In the genomic region with DNA sequence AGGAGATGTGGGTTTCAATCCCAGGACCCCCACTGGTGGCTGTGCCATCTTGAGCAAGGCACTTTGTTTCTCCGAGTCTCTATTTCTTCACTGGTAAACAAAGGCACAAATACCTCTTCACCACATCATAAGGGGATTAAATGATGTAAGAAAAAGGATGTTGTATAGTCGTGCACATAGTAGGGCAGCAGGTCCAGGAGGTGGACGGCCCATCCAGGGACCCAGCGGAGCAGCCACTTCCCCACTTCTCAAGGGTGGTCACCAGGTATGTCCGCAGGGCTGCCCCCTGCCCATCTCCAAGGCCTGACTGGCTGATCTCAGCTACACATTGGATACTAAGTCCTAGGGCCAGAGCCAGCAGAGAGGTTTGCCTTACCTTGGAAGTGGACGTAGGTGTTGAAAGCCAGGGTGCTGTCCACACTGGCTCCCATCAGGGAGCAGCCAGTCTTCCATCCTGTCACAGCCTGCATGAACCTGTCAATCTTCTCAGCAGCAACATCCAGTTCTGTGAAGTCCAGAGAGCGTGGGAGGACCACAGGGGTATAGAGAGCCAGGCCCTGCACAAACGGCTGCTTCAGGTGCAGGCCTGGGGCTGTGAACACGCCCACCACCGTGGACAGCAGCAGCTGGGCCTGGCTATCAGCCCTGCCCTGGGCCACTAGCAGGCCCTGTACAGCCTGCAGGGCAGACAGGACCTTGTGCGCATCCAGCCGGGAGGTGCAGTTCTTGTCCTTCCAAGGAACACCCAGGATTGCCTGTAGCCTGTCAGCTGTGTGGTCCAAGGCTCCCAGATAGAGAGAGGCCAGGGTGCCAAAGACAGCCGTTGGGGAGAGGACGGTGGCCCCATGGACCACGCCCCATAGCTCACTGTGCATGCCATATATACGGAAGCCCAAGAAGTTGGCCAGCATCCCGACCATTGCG, we compare ENCODE assay signal across 16 cellular contexts. TPM values are rescaled to one million over a fixed set of nuclear protein-coding genes. Genes with fewer than 3 reads are reported as not detected.
DNase-seq lines count a peak whose midpoint lies in the region; ATAC-seq, FAIRE-seq and TF ChIP-seq lines count a peak whose summit lies in the region.
"Had no signal": no experiment of that assay in that cellular context is flagged by ENCODE, and none has a peak within 500 bp of the region (broad histone marks: within the 10 kb centered on the region; RNA-seq: fewer than 3 reads in every experiment).

No MANE protein-coding gene starts in this region.

- H3K4me3 Mint-ChIP-seq in stimulated activated naive CD8-positive, alpha-beta T cell treated with anti-CD3 and anti-CD28 coated beads, Interleukin-15, amount 100 ng/mL, for 72 hours: no peak overlapping the region
- H3K4me3 Mint-ChIP-seq: CD4-positive, alpha-beta memory T cell had no signal

- H3K27me3 ChIP-seq in H1 (replicated peaks in 1 of 4; ENCODE audit: control insufficient read depth in 3 of 4, extremely low read depth in 1 of 4, insufficient read depth in 3 of 4, low read length in 3 of 4) (no peaks in the 10 kb centered on the region; a peak in 1 of 7 replicates), liver (ENCODE audit: control insufficient read depth in 4 of 4, insufficient read depth in 4 of 4, low read length in 3 of 4) (no peaks in the 10 kb centered on the region)
- H3K27me3 ChIP-seq: BE2C had no signal

- no peak overlapping the region for H2BK15ac ChIP-seq in H1 (ENCODE audit: low read length)

- no peak overlapping the region for H2BK5ac ChIP-seq in H1 (ENCODE audit: low read depth, low read length)

- H3K9me3 ChIP-seq in H1 (ENCODE audit: insufficient read depth in 2 of 2, low read depth in 1 of 2, low read length in 1 of 2): no peaks in the 10 kb centered on the region
- H3K9me3 ChIP-seq in liver (ENCODE audit: control insufficient read depth in 4 of 4, low read length in 3 of 4): no peaks in the 10 kb centered on the region
- H3K9me3 ChIP-seq: A549, BE2C had no signal

- ATAC-seq in stimulated activated naive CD8-positive, alpha-beta T cell treated with anti-CD3 and anti-CD28 coated beads, Interleukin-15, amount 100 ng/mL, for 72 hours: peak; percentile 10
- no peak for ATAC-seq in stimulated activated naive CD8-positive, alpha-beta T cell treated with anti-CD3 and anti-CD28 coated beads, Interleukin-15, Interleukin-2, amounts not matched to agents 100 U/mL and 50 U/mL, for 24 hours
- no peak for ATAC-seq in HG02870 (IDR thresholded peaks at IDR 0.05; ENCODE audit: unreplicated experiment)

- H2AK5ac ChIP-seq in H1 (ENCODE audit: low read depth, low read length): no peak overlapping the region

- no peak for TF ChIP-seq RAD21 in H1 (IDR thresholded peaks at IDR 0.05 in 1 of 2, conservative IDR thresholded peaks at IDR 0.05 in 1 of 2; ENCODE audit: low read depth in 2 of 2, low read length in 2 of 2)
- TF ChIP-seq RAD21 in liver (IDR thresholded peaks at IDR 0.05): no peak

- intact Hi-C loops in posterior vena cava (cut with DNase I): no loop called here

- H3K4me1 Mint-ChIP-seq in stimulated activated naive CD8-positive, alpha-beta T cell treated with anti-CD3 and anti-CD28 coated beads, Interleukin-15, amount 100 ng/mL, for 72 hours: peaks cover 12% of the 10 kb centered on the region

- H3K27ac Mint-ChIP-seq in stimulated activated naive CD8-positive, alpha-beta T cell treated with anti-CD3 and anti-CD28 coated beads, Interleukin-15, amount 100 ng/mL, for 72 hours: no peak overlapping the region
- H3K27ac Mint-ChIP-seq: CD4-positive, alpha-beta memory T cell had no signal

- H3K79me1 ChIP-seq in H1 (ENCODE audit: low read depth, low read length): no peaks in the 10 kb centered on the region

- H3K36me3 ChIP-seq in H1 (ENCODE audit: control insufficient read depth in 2 of 4, insufficient read depth in 4 of 4, low read length in 3 of 4): no peaks in the 10 kb centered on the region
- peaks cover 12 to 29% (median 21%) of the 10 kb centered on the region in 4 donors for H3K36me3 ChIP-seq in liver (ENCODE audit: control insufficient read depth in 4 of 4, insufficient read depth in 3 of 4, low read depth in 1 of 4, low read length in 3 of 4)
- H3K36me3 ChIP-seq: BE2C had no signal

- no peak overlapping the region for H3K4me2 ChIP-seq in H1 (ENCODE audit: insufficient read depth in 1 of 2, low read depth in 2 of 2, low read length in 2 of 2)
- H3K4me2 ChIP-seq: A549 had no signal

- DNase-seq in stimulated activated naive CD8-positive, alpha-beta T cell treated with anti-CD3 and anti-CD28 coated beads, Interleukin-15, amount 100 ng/mL, for 72 hours: no peak
- DNase-seq in stimulated activated naive CD8-positive, alpha-beta T cell treated with anti-CD3 and anti-CD28 coated beads, Interleukin-15, Interleukin-2, amounts not matched to agents 100 U/mL and 50 U/mL, for 24 hours: no peak
- DNase-seq in H1 (ENCODE audit: low read depth in 1 of 2, low spot score in 2 of 2): no peak
- DNase-seq in posterior vena cava (ENCODE audit: low spot score): peak; percentile 59
- no peak for DNase-seq in NCI-H524 treated with DMSO at 0.1 percent for 48 hours (lab: John Stamatoyannopoulos, UW)
- no peak for DNase-seq in NCI-H748 treated with DMSO at 0.1 percent for 48 hours (lab: John Stamatoyannopoulos, UW)
- DNase-seq: BE2C; CD4-positive, alpha-beta memory T cell; DND-41; GDM1; GM23248; H7 had no signal

- H3K14ac ChIP-seq in H1 (ENCODE audit: insufficient read length): no peak overlapping the region

- no peak overlapping the region for H4K91ac ChIP-seq in H1 (replicated peaks; ENCODE audit: insufficient read length, low read length)

- no peaks in the 10 kb centered on the region for H3K79me2 ChIP-seq in H1 (ENCODE audit: control insufficient read depth in 1 of 2, insufficient read depth in 2 of 2, low read length in 2 of 2)

- H3K4me1 ChIP-seq in H1 (replicated peaks in 1 of 4; ENCODE audit: control insufficient read depth in 3 of 4, insufficient read depth in 4 of 4, low read length in 3 of 4) (peaks cover 0 to 10% (median 4%) of the 10 kb centered on the region in 4 experiments; a peak in 4 of 7 replicates), liver (ENCODE audit: control insufficient read depth in 4 of 4, insufficient read depth in 4 of 4, low read length in 3 of 4) (peaks cover 4 to 77% (median 54%) of the 10 kb centered on the region in 4 donors)
- H3K4me1 ChIP-seq: BE2C had no signal

- H3K9ac ChIP-seq in H1 (replicated peaks in 1 of 4; ENCODE audit: extremely low read depth in 1 of 4, low read depth in 3 of 4, low read length in 3 of 4) (no peak overlapping the region), liver (ENCODE audit: low read depth in 1 of 2, low read length in 2 of 2) (no peak overlapping the region)
- H3K9ac ChIP-seq: GM23248 had no signal

- no peaks in the 10 kb centered on the region for H4K20me1 ChIP-seq in H1 (replicated peaks in 1 of 2; ENCODE audit: control insufficient read depth in 1 of 2, insufficient read depth in 2 of 2, low read length in 2 of 2)

- WGBS in H1 (ENCODE audit: extremely low coverage in 1 of 2, insufficient coverage in 1 of 2, insufficient read length in 1 of 2, insufficient replicate concordance in 2 of 2, low coverage in 1 of 2, low lambda C conversion rate in 2 of 2, missing lambda C conversion rate in 1 of 2), 2 experiments: 91% methylated on average over 18 of the region's 18 CpGs; no CpG with 5 or more reads in 1 of the 2 experiments
- WGBS in liver: 53% methylated on average over 18 of the region's 18 CpGs

- H3K9me3 Mint-ChIP-seq in stimulated activated naive CD8-positive, alpha-beta T cell treated with anti-CD3 and anti-CD28 coated beads, Interleukin-15, amount 100 ng/mL, for 72 hours: no peaks in the 10 kb centered on the region

- no peaks in the 10 kb centered on the region for H3K23me2 ChIP-seq in H1 (ENCODE audit: low read depth, low read length)

- FAIRE-seq in H1 (lab: Jason Lieb, UNC): no peak
- FAIRE-seq: A549 had no signal

- no peak overlapping the region for H3K23ac ChIP-seq in H1 (ENCODE audit: insufficient read length)

- no peak overlapping the region for H2AFZ ChIP-seq in H1 (ENCODE audit: low read length)
- H2AFZ ChIP-seq: GM23248 had no signal

- TF ChIP-seq CTCF in H1 (IDR thresholded peaks at IDR 0.05; ENCODE audit: control extremely low read depth in 1 of 3, insufficient read depth in 1 of 3, low read depth in 1 of 3, low read length in 3 of 3) (no peak), liver (IDR thresholded peaks at IDR 0.05; ENCODE audit: low read depth, low read length, missing input control) (no peak)

- no peak overlapping the region for H3K4ac ChIP-seq in H1 (replicated peaks; ENCODE audit: insufficient read length, low read depth, low read length)

- H4K5ac ChIP-seq in H1 (ENCODE audit: insufficient read length, low read depth, low read length): no peak overlapping the region

- no peak for TF ChIP-seq EP300 in H1 (IDR thresholded peaks at IDR 0.05; ENCODE audit: borderline replicate concordance in 1 of 2, low read depth in 2 of 2, low read length in 2 of 2)

- no peak overlapping the region for H3K18ac ChIP-seq in H1 (ENCODE audit: extremely low read depth, low read length)

- H4K8ac ChIP-seq in H1 (ENCODE audit: extremely low read depth, insufficient read depth, low read length): 0 out of 2 replicates have a peak overlapping the region, but pooled peaks have one; percentile 15

- CTCF ChIA-PET in H1 (lab: Charles Lee; ENCODE audit: partially characterized antibody): interaction anchor here (2.5 to 5.7 kb wide), 2 partner anchors 12 to 62 kb away, joined by 10 to 26 read pairs; no protein-coding TSS in a partner anchor

- no peak overlapping the region for H2BK20ac ChIP-seq in H1 (ENCODE audit: low read length)

- H3K27ac ChIP-seq in H1 (ENCODE audit: low read depth, low read length): no peak overlapping the region
- no peak overlapping the region for H3K27ac ChIP-seq in liver (ENCODE audit: low read depth in 1 of 2, low read length in 2 of 2)
- H3K27ac ChIP-seq: A549, C4-2B, GM23248 had no signal

- H3K56ac ChIP-seq in H1 (replicated peaks; ENCODE audit: insufficient read length, low read depth, low read length): no peak overlapping the region

- POLR2A ChIA-PET in H1 (lab: Charles Lee; ENCODE audit: partially characterized antibody): no interaction called here

- H2BK12ac ChIP-seq in H1 (ENCODE audit: low read depth, low read length): no peak overlapping the region

- H2BK120ac ChIP-seq in H1 (replicated peaks; ENCODE audit: low read depth, low read length): no peak overlapping the region

- H3K4me3 ChIP-seq in H1 (ENCODE audit: extremely low read depth in 1 of 4, insufficient read depth in 2 of 4, low read depth in 3 of 4, low read length in 4 of 4) (no peak overlapping the region), liver (ENCODE audit: low read depth in 1 of 3, low read length in 3 of 3) (peak overlapping the region; percentile 53 to 84 (median 55))
- H3K4me3 ChIP-seq: A549, GM23248 had no signal

- H3K27me3 Mint-ChIP-seq in stimulated activated naive CD8-positive, alpha-beta T cell treated with anti-CD3 and anti-CD28 coated beads, Interleukin-15, amount 100 ng/mL, for 72 hours: peaks cover 39% of the 10 kb centered on the region

- no peak for TF ChIP-seq POLR2A in H1 (IDR thresholded peaks at IDR 0.05; ENCODE audit: control extremely low read depth in 1 of 2, low read depth in 2 of 2, low read length in 2 of 2)

RNA-seq across cellular contexts. Expression of a gene that starts 4.0 kb away (rescaled TPM):
- total RNA-seq in H1 (2021; fragmentation: NEBNext Ultra II Directional; extraction: Animal tissue kit (Norgen Biotek cat#: 25700)): not detected in 2 replicates
- 0.20 and 0.27 TPM in 2 replicates for polyA plus RNA-seq in H1 (2011; rRNA removed)
- polyA plus RNA-seq in H1 (2011; cell fraction: cytosol; rRNA removed): 0.31 TPM
- 0.13 TPM for polyA plus RNA-seq in H1 (2011; cell fraction: nucleus; rRNA removed)
- not detected in 4 replicates for polyA plus RNA-seq in H1 (2012, experiment 1 of 2)
- polyA plus RNA-seq in H1 (2012, experiment 2 of 2): not detected
- 0.08 TPM for polyA plus RNA-seq in H1 (2013, experiment 1 of 2)
- polyA plus RNA-seq in H1 (2013, experiment 2 of 2): 0.11 TPM
- polyA minus RNA-seq in H1 (2011; rRNA and poly(A)+ RNA removed): 0.12 TPM in 1 of 2 replicates, not detected in the other
- polyA minus RNA-seq in H1 (2011; cell fraction: cytosol; rRNA and poly(A)+ RNA removed): not detected
- polyA minus RNA-seq in H1 (2011; cell fraction: nucleus; rRNA and poly(A)+ RNA removed): not detected
- total RNA-seq in liver: 1,000 to 10,000 TPM; 1,430 to 1,596 TPM
- polyA plus RNA-seq in liver: 1,000 to 10,000 TPM; 2,582 to 5,119 TPM
- total RNA-seq in posterior vena cava: 10 to 100 TPM; 22.5 to 57.0 TPM
- total RNA-seq: CD4-positive, alpha-beta memory T cell; GM23248 had no signal
- polyA plus RNA-seq: CD4-positive, alpha-beta memory T cell; GM23248 had no signal

RNA-seq across cellular contexts. Expression of a gene that starts 37.3 kb away (rescaled TPM):
- 0.22 and 0.44 TPM in 2 replicates for total RNA-seq in H1 (2021; fragmentation: NEBNext Ultra II Directional; extraction: Animal tissue kit (Norgen Biotek cat#: 25700))
- polyA plus RNA-seq in H1 (2011; rRNA removed) (0.46 and 0.76 TPM in 2 replicates), liver (not detected)
- polyA plus RNA-seq in H1 (2011; cell fraction: cytosol; rRNA removed): 0.57 TPM
- polyA plus RNA-seq in H1 (2011; cell fraction: nucleus; rRNA removed): 1.3 TPM
- polyA plus RNA-seq in H1 (2012, experiment 1 of 2): 0.31 to 0.70 TPM (median 0.55 TPM) in 3 of 4 replicates, not detected in the other
- 0.35 TPM for polyA plus RNA-seq in H1 (2012, experiment 2 of 2)
- polyA plus RNA-seq in H1 (2013, experiment 1 of 2): 0.24 TPM
- 0.24 TPM for polyA plus RNA-seq in H1 (2013, experiment 2 of 2)
- 0.17 and 1.4 TPM in 2 replicates for polyA minus RNA-seq in H1 (2011; rRNA and poly(A)+ RNA removed)
- not detected for polyA minus RNA-seq in H1 (2011; cell fraction: cytosol; rRNA and poly(A)+ RNA removed)
- polyA minus RNA-seq in H1 (2011; cell fraction: nucleus; rRNA and poly(A)+ RNA removed): 1.2 TPM
- total RNA-seq in liver (not detected), posterior vena cava (not detected)
- total RNA-seq: CD4-positive, alpha-beta memory T cell; GM23248 had no signal
- polyA plus RNA-seq: A549, GM23248 had no signal

Comparison
In these comparisons a context has a peak if more than half of its experiments do, and no peak if none do; other contexts are left out.
1. H3K4me3 ChIP-seq: peak in liver (3 of 3); none in H1 (0 of 4).
2. RNA of a gene that starts 4.0 kb away (total RNA-seq): 1,430 to 1,596 TPM in liver; 22.5 to 57.0 TPM in posterior vena cava and not detected in H1; every median in the first group is over 10 times any median in the second.